ENCODE assay signal across 1 cellular context in genomic region chr1:53945433-53946251, GRCh38.
A peak's percentile ranks its signal among the peaks of the same experiment; 100 is the strongest.
TF ChIP-seq lines count a peak whose summit lies in the region.

Gene IFT25, minus strand, starts transcription at chr1:53945699. Its CDS starts 5,617 bp downstream, at chr1:53940082.

TF ChIP-seq in HepG2, 621 proteins besides CTCF, POLR2A, EP300 and RAD21 (continued from another document and continues in another):
- TF ChIP-seq BRD4 (CRISPR knock-in tag; IDR thresholded peaks at IDR 0.05) (0 out of 2 replicates have a peak, but pooled peaks have one; percentile 27), SMAD1 (CRISPR knock-in tag; IDR thresholded peaks at IDR 0.05; ENCODE audit: borderline replicate concordance, low read depth) (no peak), NPAS2 (CRISPR knock-in tag; IDR thresholded peaks at IDR 0.05; ENCODE audit: borderline replicate concordance) (no peak), TAF1 (CRISPR knock-in tag; IDR thresholded peaks at IDR 0.05) (peak; percentile 62), FOXC1 (CRISPR knock-in tag; IDR thresholded peaks at IDR 0.05; ENCODE audit: borderline replicate concordance) (0 out of 2 replicates have a peak, but pooled peaks have one; percentile 17), SP1 (IDR thresholded peaks at IDR 0.05) (no peak), SP1 (CRISPR knock-in tag; IDR thresholded peaks at IDR 0.05) (peak; percentile 71), ZC3H13 (CRISPR knock-in tag; IDR thresholded peaks at IDR 0.05) (peak; percentile 69), HDAC1 (CRISPR knock-in tag; IDR thresholded peaks at IDR 0.05) (peak; percentile 91), ZNF530 (CRISPR knock-in tag; IDR thresholded peaks at IDR 0.05; ENCODE audit: low read depth) (0 out of 2 replicates have a peak, but pooled peaks have one; percentile 41), ZNF766 (CRISPR knock-in tag; IDR thresholded peaks at IDR 0.05; ENCODE audit: borderline replicate concordance) (peak; percentile 28; the same call in 1 of the 2 replicates), RBFOX2 (IDR thresholded peaks at IDR 0.05; ENCODE audit: low read depth, low read length) (peak; percentile 72), RBM39 (IDR thresholded peaks at IDR 0.05; ENCODE audit: low read depth, low read length, poor library complexity, severe bottlenecking) (peak; percentile 43), NR2F6 (IDR thresholded peaks at IDR 0.05) (no peak), NR2F6 (CRISPR knock-in tag; IDR thresholded peaks at IDR 0.05) (peak; percentile 51; the same call in 1 of the 2 replicates), MAFF (IDR thresholded peaks at IDR 0.05; ENCODE audit: low read depth, low read length) (no peak), REXO4 (CRISPR knock-in tag; IDR thresholded peaks at IDR 0.05; ENCODE audit: borderline replicate concordance) (peak; percentile 43; the same call in 1 of the 2 replicates), ZNF567 (CRISPR knock-in tag; IDR thresholded peaks at IDR 0.05; ENCODE audit: borderline replicate concordance) (no peak; the same call in 1 of the 2 replicates), ZFP36 (IDR thresholded peaks at IDR 0.05; ENCODE audit: borderline replicate concordance, low read depth, low read length, partially characterized antibody) (no peak), SOX6 (IDR thresholded peaks at IDR 0.05) (no peak), SOX6 (CRISPR knock-in tag; IDR thresholded peaks at IDR 0.05) (peak; percentile 51; the same call in 1 of the 2 replicates), ZNF878 (CRISPR knock-in tag; IDR thresholded peaks at IDR 0.05) (no peak), ZNF776 (CRISPR knock-in tag; IDR thresholded peaks at IDR 0.05) (peak; percentile 67), PLRG1 (conservative IDR thresholded peaks at IDR 0.05) (no peak), GATAD1 (CRISPR knock-in tag; IDR thresholded peaks at IDR 0.05) (0 out of 2 replicates have a peak, but pooled peaks have one; percentile 30), BATF2 (CRISPR knock-in tag; IDR thresholded peaks at IDR 0.05) (peak; percentile 36; the same call in 1 of the 2 replicates), ZNF232 (CRISPR knock-in tag; IDR thresholded peaks at IDR 0.05; ENCODE audit: borderline replicate concordance) (0 out of 2 replicates have a peak, but pooled peaks have one; percentile 61), ZNF709 (CRISPR knock-in tag; IDR thresholded peaks at IDR 0.05) (0 out of 2 replicates have a peak, but pooled peaks have one; percentile 38), ZNF432 (CRISPR knock-in tag; IDR thresholded peaks at IDR 0.05; ENCODE audit: borderline replicate concordance) (0 out of 2 replicates have a peak, but pooled peaks have one; percentile 67), RERE (CRISPR knock-in tag; IDR thresholded peaks at IDR 0.05; ENCODE audit: low read depth) (no peak), ZNF563 (CRISPR knock-in tag; IDR thresholded peaks at IDR 0.05) (peak; percentile 73; the same call in 1 of the 2 replicates), PPARG (CRISPR knock-in tag; conservative IDR thresholded peaks at IDR 0.05) (0 out of 2 replicates have a peak, but pooled peaks have one; percentile 6), ZNF670 (CRISPR knock-in tag; IDR thresholded peaks at IDR 0.05; ENCODE audit: borderline replicate concordance) (0 out of 2 replicates have a peak, but pooled peaks have one; percentile 58), SPEN (CRISPR knock-in tag; IDR thresholded peaks at IDR 0.05; ENCODE audit: low read depth) (no peak), TRIM22 (IDR thresholded peaks at IDR 0.05) (no peak), ZNF264 (CRISPR knock-in tag; IDR thresholded peaks at IDR 0.05) (0 out of 2 replicates have a peak, but pooled peaks have one; percentile 35), ZBTB2 (CRISPR knock-in tag; IDR thresholded peaks at IDR 0.05; ENCODE audit: low read depth) (0 out of 2 replicates have a peak, but pooled peaks have one; percentile 36)
- TF ChIP-seq, protein P1, sequence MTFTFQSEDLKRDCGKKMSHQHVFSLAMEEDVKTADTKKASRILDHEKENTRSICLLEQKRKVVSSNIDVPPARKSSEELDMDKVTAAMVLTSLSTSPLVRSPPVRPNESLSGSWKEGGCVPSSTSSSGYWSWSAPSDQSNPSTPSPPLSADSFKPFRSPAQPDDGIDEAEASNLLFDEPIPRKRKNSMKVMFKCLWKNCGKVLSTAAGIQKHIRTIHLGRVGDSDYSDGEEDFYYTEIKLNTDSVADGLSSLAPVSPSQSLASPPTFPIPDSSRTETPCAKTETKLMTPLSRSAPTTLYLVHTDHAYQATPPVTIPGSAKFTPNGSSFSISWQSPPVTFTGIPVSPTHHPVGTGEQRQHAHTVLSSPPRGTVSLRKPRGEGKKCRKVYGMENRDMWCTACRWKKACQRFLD (CRISPR knock-in tag; IDR thresholded peaks at IDR 0.05; ENCODE audit: borderline replicate concordance), result peak; percentile 52; the same call in 1 of the 2 replicates
- TF ChIP-seq, protein P2, sequence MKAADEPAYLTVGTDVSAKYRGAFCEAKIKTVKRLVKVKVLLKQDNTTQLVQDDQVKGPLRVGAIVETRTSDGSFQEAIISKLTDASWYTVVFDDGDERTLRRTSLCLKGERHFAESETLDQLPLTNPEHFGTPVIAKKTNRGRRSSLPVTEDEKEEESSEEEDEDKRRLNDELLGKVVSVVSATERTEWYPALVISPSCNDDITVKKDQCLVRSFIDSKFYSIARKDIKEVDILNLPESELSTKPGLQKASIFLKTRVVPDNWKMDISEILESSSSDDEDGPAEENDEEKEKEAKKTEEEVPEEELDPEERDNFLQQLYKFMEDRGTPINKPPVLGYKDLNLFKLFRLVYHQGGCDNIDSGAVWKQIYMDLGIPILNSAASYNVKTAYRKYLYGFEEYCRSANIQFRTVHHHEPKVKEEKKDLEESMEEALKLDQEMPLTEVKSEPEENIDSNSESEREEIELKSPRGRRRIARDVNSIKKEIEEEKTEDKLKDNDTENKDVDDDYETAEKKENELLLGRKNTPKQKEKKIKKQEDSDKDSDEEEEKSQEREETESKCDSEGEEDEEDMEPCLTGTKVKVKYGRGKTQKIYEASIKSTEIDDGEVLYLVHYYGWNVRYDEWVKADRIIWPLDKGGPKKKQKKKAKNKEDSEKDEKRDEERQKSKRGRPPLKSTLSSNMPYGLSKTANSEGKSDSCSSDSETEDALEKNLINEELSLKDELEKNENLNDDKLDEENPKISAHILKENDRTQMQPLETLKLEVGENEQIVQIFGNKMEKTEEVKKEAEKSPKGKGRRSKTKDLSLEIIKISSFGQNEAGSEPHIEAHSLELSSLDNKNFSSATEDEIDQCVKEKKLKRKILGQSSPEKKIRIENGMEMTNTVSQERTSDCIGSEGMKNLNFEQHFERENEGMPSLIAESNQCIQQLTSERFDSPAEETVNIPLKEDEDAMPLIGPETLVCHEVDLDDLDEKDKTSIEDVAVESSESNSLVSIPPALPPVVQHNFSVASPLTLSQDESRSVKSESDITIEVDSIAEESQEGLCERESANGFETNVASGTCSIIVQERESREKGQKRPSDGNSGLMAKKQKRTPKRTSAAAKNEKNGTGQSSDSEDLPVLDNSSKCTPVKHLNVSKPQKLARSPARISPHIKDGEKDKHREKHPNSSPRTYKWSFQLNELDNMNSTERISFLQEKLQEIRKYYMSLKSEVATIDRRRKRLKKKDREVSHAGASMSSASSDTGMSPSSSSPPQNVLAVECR (CRISPR knock-in tag; IDR thresholded peaks at IDR 0.05; ENCODE audit: borderline replicate concordance), result peak; percentile 86
- TF ChIP-seq, protein P3, sequence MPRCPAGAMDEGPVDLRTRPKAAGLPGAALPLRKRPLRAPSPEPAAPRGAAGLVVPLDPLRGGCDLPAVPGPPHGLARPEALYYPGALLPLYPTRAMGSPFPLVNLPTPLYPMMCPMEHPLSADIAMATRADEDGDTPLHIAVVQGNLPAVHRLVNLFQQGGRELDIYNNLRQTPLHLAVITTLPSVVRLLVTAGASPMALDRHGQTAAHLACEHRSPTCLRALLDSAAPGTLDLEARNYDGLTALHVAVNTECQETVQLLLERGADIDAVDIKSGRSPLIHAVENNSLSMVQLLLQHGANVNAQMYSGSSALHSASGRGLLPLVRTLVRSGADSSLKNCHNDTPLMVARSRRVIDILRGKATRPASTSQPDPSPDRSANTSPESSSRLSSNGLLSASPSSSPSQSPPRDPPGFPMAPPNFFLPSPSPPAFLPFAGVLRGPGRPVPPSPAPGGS (CRISPR knock-in tag; IDR thresholded peaks at IDR 0.05), result 0 out of 2 replicates have a peak, but pooled peaks have one; percentile 8
- TF ChIP-seq, protein P4, sequence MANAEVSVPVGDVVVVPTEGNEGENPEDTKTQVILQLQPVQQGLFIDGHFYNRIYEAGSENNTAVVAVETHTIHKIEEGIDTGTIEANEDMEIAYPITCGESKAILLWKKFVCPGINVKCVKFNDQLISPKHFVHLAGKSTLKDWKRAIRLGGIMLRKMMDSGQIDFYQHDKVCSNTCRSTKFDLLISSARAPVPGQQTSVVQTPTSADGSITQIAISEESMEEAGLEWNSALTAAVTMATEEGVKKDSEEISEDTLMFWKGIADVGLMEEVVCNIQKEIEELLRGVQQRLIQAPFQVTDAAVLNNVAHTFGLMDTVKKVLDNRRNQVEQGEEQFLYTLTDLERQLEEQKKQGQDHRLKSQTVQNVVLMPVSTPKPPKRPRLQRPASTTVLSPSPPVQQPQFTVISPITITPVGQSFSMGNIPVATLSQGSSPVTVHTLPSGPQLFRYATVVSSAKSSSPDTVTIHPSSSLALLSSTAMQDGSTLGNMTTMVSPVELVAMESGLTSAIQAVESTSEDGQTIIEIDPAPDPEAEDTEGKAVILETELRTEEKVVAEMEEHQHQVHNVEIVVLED (CRISPR knock-in tag; IDR thresholded peaks at IDR 0.05; ENCODE audit: borderline replicate concordance), result peak; percentile 77
- TF ChIP-seq, protein P5, sequence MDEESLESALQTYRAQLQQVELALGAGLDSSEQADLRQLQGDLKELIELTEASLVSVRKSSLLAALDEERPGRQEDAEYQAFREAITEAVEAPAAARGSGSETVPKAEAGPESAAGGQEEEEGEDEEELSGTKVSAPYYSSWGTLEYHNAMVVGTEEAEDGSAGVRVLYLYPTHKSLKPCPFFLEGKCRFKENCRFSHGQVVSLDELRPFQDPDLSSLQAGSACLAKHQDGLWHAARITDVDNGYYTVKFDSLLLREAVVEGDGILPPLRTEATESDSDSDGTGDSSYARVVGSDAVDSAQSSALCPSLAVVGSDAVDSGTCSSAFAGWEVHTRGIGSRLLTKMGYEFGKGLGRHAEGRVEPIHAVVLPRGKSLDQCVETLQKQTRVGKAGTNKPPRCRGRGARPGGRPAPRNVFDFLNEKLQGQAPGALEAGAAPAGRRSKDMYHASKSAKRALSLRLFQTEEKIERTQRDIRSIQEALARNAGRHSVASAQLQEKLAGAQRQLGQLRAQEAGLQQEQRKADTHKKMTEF (CRISPR knock-in tag; IDR thresholded peaks at IDR 0.05), result peak; percentile 44; the same call in 1 of the 2 replicates
